ENCODE assay signal across 9 cellular contexts in genomic region chr6:44254201-44254956, GRCh38. TPM values are rescaled to one million over a fixed set of nuclear protein-coding genes. Genes with fewer than 3 reads are reported as not detected.
DNase-seq lines count a peak whose midpoint lies in the region; ATAC-seq and TF ChIP-seq lines count a peak whose summit lies in the region.
"Had no signal": no experiment of that assay in that cellular context is flagged by ENCODE, and none has a peak within 500 bp of the region (broad histone marks: within the 10 kb centered on the region; RNA-seq: fewer than 3 reads in every experiment).

No MANE protein-coding gene starts in this region.

- 75 to 82% methylated on average over 9 of the region's 9 CpGs for WGBS in thyroid gland, 2 donors

- peaks cover 82% of the 10 kb centered on the region for H3K36me3 Mint-ChIP-seq in CD4-positive, alpha-beta T cell (ENCODE audit: low read depth)
- peaks cover 70% of the 10 kb centered on the region for H3K36me3 Mint-ChIP-seq in HFFc6 (ENCODE audit: low read depth)
- H3K36me3 Mint-ChIP-seq in activated CD8-positive, alpha-beta T cell treated with anti-CD3 and anti-CD28 coated beads, Interleukin-2, amount 10 ng/mL, durations not matched to agents 7 days and 5 days (ENCODE audit: low read depth): peaks cover 77% of the 10 kb centered on the region
- peaks cover 11% of the 10 kb centered on the region for H3K36me3 Mint-ChIP-seq in natural killer cell

- H3K4me1 ChIP-seq in thyroid gland: peaks cover 5 to 20% of the 10 kb centered on the region in 2 donors

- no peak for ATAC-seq in CD4-positive, alpha-beta T cell (ENCODE audit: poor library complexity)
- no peak for ATAC-seq in activated CD8-positive, alpha-beta T cell treated with anti-CD3 and anti-CD28 coated beads, Interleukin-2, amount 10 ng/mL, durations not matched to agents 7 days and 5 days
- ATAC-seq in natural killer cell (no peak), GM19452 (IDR thresholded peaks at IDR 0.05; ENCODE audit: unreplicated experiment) (no peak)

- peaks cover 69% of the 10 kb centered on the region for H3K4me1 Mint-ChIP-seq in CD4-positive, alpha-beta T cell (ENCODE audit: low read depth)
- H3K4me1 Mint-ChIP-seq in HFFc6 (ENCODE audit: low read depth) (peaks cover 79% of the 10 kb centered on the region), natural killer cell (peaks cover 55 to 67% of the 10 kb centered on the region in 2 donors)
- peaks cover 76% of the 10 kb centered on the region for H3K4me1 Mint-ChIP-seq in activated CD8-positive, alpha-beta T cell treated with anti-CD3 and anti-CD28 coated beads, Interleukin-2, amount 10 ng/mL, durations not matched to agents 7 days and 5 days (ENCODE audit: low read depth)

- POLR2A ChIA-PET in CD4-positive, alpha-beta T cell (lab: Charles Lee): interaction anchor here (0.9 to 4.0 kb wide), 5 partner anchors 8 to 69 kb away, joined by 3 to 135 read pairs (median 5); partner anchors contain the start of gene HSP90AB1
- POLR2A ChIA-PET in activated CD8-positive, alpha-beta T cell treated with anti-CD3 and anti-CD28 coated beads, Interleukin-2, amount 10 ng/mL, durations not matched to agents 7 days and 5 days (lab: Charles Lee): interaction anchor here (0.5 to 3.7 kb wide), 4 partner anchors 8 to 16 kb away, joined by 3 to 104 read pairs (median 4); partner anchors contain the start of gene HSP90AB1

- no peak overlapping the region for H3K27ac ChIP-seq in CD4-positive, alpha-beta T cell (ENCODE audit: low read depth, low read length)
- no peak overlapping the region for H3K27ac ChIP-seq in thyroid gland

- peaks cover 57 to 59% of the 10 kb centered on the region in 2 donors for H3K36me3 ChIP-seq in thyroid gland

- peak overlapping the region; percentile 60 for H3K27ac Mint-ChIP-seq in CD4-positive, alpha-beta T cell
- H3K27ac Mint-ChIP-seq in HFFc6 (peak overlapping the region; percentile 81), natural killer cell (peak overlapping the region; percentile 90 to 97)
- H3K27ac Mint-ChIP-seq in activated CD8-positive, alpha-beta T cell treated with anti-CD3 and anti-CD28 coated beads, Interleukin-2, amount 10 ng/mL, durations not matched to agents 7 days and 5 days: peak overlapping the region; percentile 72

- no peak for TF ChIP-seq POLR2A in thyroid gland (IDR thresholded peaks at IDR 0.05)

- H3K9me3 ChIP-seq in CD4-positive, alpha-beta T cell (ENCODE audit: control insufficient read depth, low read length): no peaks in the 10 kb centered on the region
- no peaks in the 10 kb centered on the region for H3K9me3 ChIP-seq in thyroid gland

- H3K9me3 Mint-ChIP-seq in CD4-positive, alpha-beta T cell: no peaks in the 10 kb centered on the region
- no peaks in the 10 kb centered on the region for H3K9me3 Mint-ChIP-seq in HFFc6
- no peaks in the 10 kb centered on the region for H3K9me3 Mint-ChIP-seq in activated CD8-positive, alpha-beta T cell treated with anti-CD3 and anti-CD28 coated beads, Interleukin-2, amount 10 ng/mL, durations not matched to agents 7 days and 5 days (ENCODE audit: insufficient read depth)
- no peaks in the 10 kb centered on the region for H3K9me3 Mint-ChIP-seq in natural killer cell

- DNase-seq in CD4-positive, alpha-beta T cell: peak in 1 of 10 experiments; percentile 16
- DNase-seq in HFFc6: no peak
- no peak for DNase-seq in activated CD8-positive, alpha-beta T cell treated with anti-CD3 and anti-CD28 coated beads, Interleukin-2, amount 10 ng/mL, durations not matched to agents 7 days and 5 days
- DNase-seq in natural killer cell: no peak
- no peak for DNase-seq in GM20000 (ENCODE audit: low spot score)
- DNase-seq in thyroid gland: no peak
- DNase-seq in GM03348 (ENCODE audit: low spot score): no peak
- DNase-seq: occipital lobe had no signal

- TF ChIP-seq CTCF in CD4-positive, alpha-beta T cell (IDR thresholded peaks at IDR 0.05): no peak
- TF ChIP-seq CTCF in HFFc6 (IDR thresholded peaks at IDR 0.05) (no peak), natural killer cell (IDR thresholded peaks at IDR 0.05) (no peak), GM20000 (IDR thresholded peaks at IDR 0.05; ENCODE audit: extremely low read depth, missing control alignments) (no peak), thyroid gland (IDR thresholded peaks at IDR 0.05) (no peak)

- H3K4me3 Mint-ChIP-seq in CD4-positive, alpha-beta T cell: peak overlapping the region; percentile 82
- H3K4me3 Mint-ChIP-seq in HFFc6 (peak overlapping the region; percentile 93), natural killer cell (peak overlapping the region; percentile 86)
- H3K4me3 Mint-ChIP-seq in activated CD8-positive, alpha-beta T cell treated with anti-CD3 and anti-CD28 coated beads, Interleukin-2, amount 10 ng/mL, durations not matched to agents 7 days and 5 days: no peak overlapping the region

- intact Hi-C loops in CD4-positive, alpha-beta T cell (cut with DNase I, micrococcal nuclease): no loop called here
- intact Hi-C loops in natural killer cell (cut with micrococcal nuclease) (no loop called here), thyroid gland (cut with DNase I) (no loop called here)

- CTCF ChIA-PET in CD4-positive, alpha-beta T cell (lab: Charles Lee): interaction anchor here (0.9 to 1.0 kb wide), 2 partner anchors 16 to 59 kb away, joined by 3 to 4 read pairs; partner anchors contain the start of genes AARS2 and TMEM151B
- CTCF ChIA-PET in activated CD8-positive, alpha-beta T cell treated with anti-CD3 and anti-CD28 coated beads, Interleukin-2, amount 10 ng/mL, durations not matched to agents 7 days and 5 days (lab: Charles Lee): interaction anchor here (0.7 to 5.8 kb wide), 14 partner anchors 8 to 606 kb away, joined by 3 to 75 read pairs (median 4); partner anchors contain the start of genes AARS2 and HSP90AB1

- H3K4me3 ChIP-seq in thyroid gland (replicated peaks in 1 of 3): no peak overlapping the region

- no peaks in the 10 kb centered on the region for H3K27me3 Mint-ChIP-seq in CD4-positive, alpha-beta T cell
- H3K27me3 Mint-ChIP-seq in HFFc6 (ENCODE audit: insufficient read depth) (peaks cover 35% of the 10 kb centered on the region), natural killer cell (ENCODE audit: low read depth in 2 of 2) (no peaks in the 10 kb centered on the region)
- H3K27me3 Mint-ChIP-seq in activated CD8-positive, alpha-beta T cell treated with anti-CD3 and anti-CD28 coated beads, Interleukin-2, amount 10 ng/mL, durations not matched to agents 7 days and 5 days (ENCODE audit: low read depth): no peaks in the 10 kb centered on the region

- H3K27me3 ChIP-seq in CD4-positive, alpha-beta T cell (ENCODE audit: control insufficient read depth, insufficient read depth, low read length): no peaks in the 10 kb centered on the region
- H3K27me3 ChIP-seq in thyroid gland: no peaks in the 10 kb centered on the region

RNA-seq across cellular contexts. Expression of gene SLC35B2, which starts 2.9 kb away (rescaled TPM):
- 1 to 10 TPM; 6.4 to 7.0 TPM for total RNA-seq in CD4-positive, alpha-beta T cell
- 100 to 1,000 TPM; 108 to 132 (median 120) TPM for total RNA-seq in HFFc6 (2021; fragmentation: NEBNext Ultra II Directional; extraction: Animal tissue kit (Norgen Biotek cat#: 25700))
- total RNA-seq in activated CD8-positive, alpha-beta T cell treated with anti-CD3 and anti-CD28 coated beads, Interleukin-2, amount 10 ng/mL, durations not matched to agents 7 days and 5 days: 10 to 100 TPM; 31.6 to 32.8 TPM
- total RNA-seq in natural killer cell (10 to 100 TPM; 20.9 to 27.7 (median 26.8) TPM), thyroid gland (10 to 100 TPM; 28.5 to 46.5 (median 41.8) TPM)

RNA-seq across cellular contexts. Expression of gene HSP90AB1, which starts 7.5 kb away (rescaled TPM):
- total RNA-seq in CD4-positive, alpha-beta T cell: 100 to 1,000 TPM; 401 to 405 TPM
- total RNA-seq in HFFc6 (2021; fragmentation: NEBNext Ultra II Directional; extraction: Animal tissue kit (Norgen Biotek cat#: 25700)): 1,000 to 10,000 TPM in 1 of 6 experiments, 100 to 1,000 TPM in 5; 847 to 1,026 (median 920) TPM
- total RNA-seq in activated CD8-positive, alpha-beta T cell treated with anti-CD3 and anti-CD28 coated beads, Interleukin-2, amount 10 ng/mL, durations not matched to agents 7 days and 5 days: 100 to 1,000 TPM; 741 to 755 TPM
- total RNA-seq in natural killer cell (100 to 1,000 TPM; 256 to 372 (median 308) TPM), thyroid gland (100 to 1,000 TPM; 556 to 669 (median 586) TPM)

RNA-seq across cellular contexts. Expression of gene NFKBIE, which starts 11.0 kb away (rescaled TPM):
- total RNA-seq in CD4-positive, alpha-beta T cell: 10 to 100 TPM; 43.0 to 43.1 TPM
- total RNA-seq in HFFc6 (2021; fragmentation: NEBNext Ultra II Directional; extraction: Animal tissue kit (Norgen Biotek cat#: 25700)): 1 to 10 TPM; 4.2 to 6.7 (median 5.8) TPM
- 10 to 100 TPM; 14.1 to 16.9 TPM for total RNA-seq in activated CD8-positive, alpha-beta T cell treated with anti-CD3 and anti-CD28 coated beads, Interleukin-2, amount 10 ng/mL, durations not matched to agents 7 days and 5 days
- total RNA-seq in natural killer cell: 10 to 100 TPM; 44.9 to 61.5 (median 56.4) TPM
- total RNA-seq in thyroid gland: 10 to 100 TPM in 2 of 4 donors, 1 to 10 TPM in 2; 5.1 to 16.9 (median 13.2) TPM

RNA-seq across cellular contexts. Expression of gene TMEM151B, which starts 15.9 kb away (rescaled TPM):
- total RNA-seq in CD4-positive, alpha-beta T cell: not detected
- not detected for total RNA-seq in HFFc6 (2021; fragmentation: NEBNext Ultra II Directional; extraction: Animal tissue kit (Norgen Biotek cat#: 25700))
- not detected for total RNA-seq in activated CD8-positive, alpha-beta T cell treated with anti-CD3 and anti-CD28 coated beads, Interleukin-2, amount 10 ng/mL, durations not matched to agents 7 days and 5 days
- total RNA-seq in natural killer cell (not detected), thyroid gland (not detected)

RNA-seq across cellular contexts. Expression of gene SLC29A1, which starts 31.0 kb away (rescaled TPM):
- total RNA-seq in CD4-positive, alpha-beta T cell: 1 to 10 TPM in 1 of 2 experiments, under 1 TPM in 1; 0.67 to 1.3 TPM
- total RNA-seq in HFFc6 (2021; fragmentation: NEBNext Ultra II Directional; extraction: Animal tissue kit (Norgen Biotek cat#: 25700)): 10 to 100 TPM; 14.9 to 29.9 (median 26.8) TPM
- total RNA-seq in activated CD8-positive, alpha-beta T cell treated with anti-CD3 and anti-CD28 coated beads, Interleukin-2, amount 10 ng/mL, durations not matched to agents 7 days and 5 days: 10 to 100 TPM; 49.2 to 53.4 TPM
- total RNA-seq in natural killer cell (1 to 10 TPM; 2.2 to 5.5 (median 5.2) TPM), thyroid gland (10 to 100 TPM; 39.7 to 83.3 (median 55.8) TPM)
